Comparison of ENCODE assay signal across 25 cellular contexts in the genomic region with DNA sequence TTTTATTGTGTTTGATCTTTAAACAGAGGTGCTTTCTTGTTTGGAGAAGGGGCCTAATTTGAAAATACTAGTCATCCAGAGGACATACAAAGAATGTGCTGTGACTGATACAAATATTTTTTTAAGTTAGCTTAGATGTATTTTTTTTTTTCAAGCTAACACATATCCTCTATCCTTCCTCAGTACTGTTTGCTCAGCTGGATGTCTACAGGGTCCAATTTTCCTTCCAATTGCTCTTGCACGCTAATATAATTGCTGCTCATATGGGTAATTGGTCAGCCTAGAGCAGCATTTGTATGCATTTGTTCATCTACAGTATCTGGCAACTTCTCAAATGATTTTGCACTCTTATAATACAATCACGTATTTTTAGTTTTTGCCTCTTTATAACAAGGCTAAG.
DNase-seq lines count a peak whose midpoint lies in the region; ATAC-seq and TF ChIP-seq lines count a peak whose summit lies in the region.
"Had no signal": no experiment of that assay in that cellular context is flagged by ENCODE, and none has a peak within 500 bp of the region (broad histone marks: within the 10 kb centered on the region; RNA-seq: fewer than 3 reads in every experiment).

No MANE protein-coding gene starts in this region.

- no peak for TF ChIP-seq CTCF in Peyer's patch (IDR thresholded peaks at IDR 0.05)

- no peak overlapping the region for H3K4me3 ChIP-seq in Peyer's patch
- H3K4me3 ChIP-seq: BLaER1 treated with 17β-estradiol and CSF1 and Interleukin-3, amounts not matched to agents 10 nM and 100 nM; gastrocnemius medialis; GM23338; smooth muscle cell; testis had no signal

- H3K36me3 ChIP-seq in Peyer's patch = no peaks in the 10 kb centered on the region
- H3K36me3 ChIP-seq: brain microvascular endothelial cell, gastrocnemius medialis had no signal

- ATAC-seq in GM18873 (IDR thresholded peaks at IDR 0.05; ENCODE audit: low FRiP score, unreplicated experiment) = no peak
- ATAC-seq: gastrocnemius medialis, GM23338, PC-3, right cardiac atrium, Right ventricle myocardium inferior had no signal

- DNase-seq in NCI-H1105 (lab: John Stamatoyannopoulos, UW) = peak; percentile 89
- DNase-seq in NCI-H146 treated with DMSO at 0.1 percent for 48 hours (lab: John Stamatoyannopoulos, UW; ENCODE audit: unreplicated experiment) = peak; percentile 99
- DNase-seq in NCI-H748 treated with DMSO at 0.1 percent for 48 hours (lab: John Stamatoyannopoulos, UW) = peak; percentile 95
- peak; percentile 21 for DNase-seq in dermis blood vessel endothelial cell
- no peak for DNase-seq in 8988T
- no peak for DNase-seq in Peyer's patch
- DNase-seq in activated T-cell treated with anti-CD3 and anti-CD28 coated beads, Interleukin-2, amount 50 U/mL, for 1 hour = no peak
- DNase-seq: activated CD4-positive, alpha-beta memory T cell treated with anti-CD3 and anti-CD28 coated beads, Interleukin-2, amount 10 ng/mL, durations not matched to agents 7 days and 5 days; activated CD4-positive, alpha-beta T cell treated with anti-CD3 and anti-CD28 coated beads for 1 hour; activated CD8-positive, alpha-beta memory T cell treated with anti-CD3 and anti-CD28 coated beads, Interleukin-2, amount 50 U/mL, for 4 hours; activated naive CD4-positive, alpha-beta T cell treated with anti-CD3 and anti-CD28 coated beads, Interleukin-2, amount 10 ng/mL, durations not matched to agents 7 days and 5 days; brain microvascular endothelial cell; Caco-2; gastrocnemius medialis; PC-3; posterior cingulate gyrus; right cardiac atrium; stimulated activated CD4-positive, alpha-beta T cell treated with anti-CD3 and anti-CD28 coated beads, Interleukin-1b, Interleukin-23, amount 100 ng/mL, for 48 hours; stimulated activated naive CD4-positive, alpha-beta T cell treated with Interleukin-2 at 50 U/mL for 16 hours; testis had no signal

- H3K9me3 ChIP-seq in Peyer's patch = no peaks in the 10 kb centered on the region
- H3K9me3 ChIP-seq: Caco-2, gastrocnemius medialis, testis had no signal

- TF ChIP-seq POLR2A in Peyer's patch (IDR thresholded peaks at IDR 0.05) = no peak

- H3K27ac ChIP-seq in Peyer's patch = no peak overlapping the region
- H3K27ac ChIP-seq: BLaER1 treated with 17β-estradiol and CSF1 and Interleukin-3, amounts not matched to agents 10 nM and 100 nM; brain microvascular endothelial cell; gastrocnemius medialis; testis had no signal

- H3K4me1 ChIP-seq in Peyer's patch = no peaks in the 10 kb centered on the region
- H3K4me1 ChIP-seq: BLaER1 treated with 17β-estradiol and CSF1 and Interleukin-3, amounts not matched to agents 10 nM and 100 nM; Caco-2; gastrocnemius medialis; testis had no signal

- H3K27me3 ChIP-seq in Peyer's patch = no peaks in the 10 kb centered on the region
- H3K27me3 ChIP-seq: BLaER1 treated with 17β-estradiol and CSF1 and Interleukin-3, amounts not matched to agents 10 nM and 100 nM; brain microvascular endothelial cell; gastrocnemius medialis; testis had no signal

Comparison
In these comparisons a context has a peak if more than half of its experiments do, and no peak if none do; other contexts are left out.
1. DNase-seq: peak in NCI-H1105 (single experiment), NCI-H146 treated with DMSO at 0.1 percent for 48 hours (single experiment), NCI-H748 treated with DMSO at 0.1 percent for 48 hours (single experiment) and dermis blood vessel endothelial cell (single experiment); none in 8988T (single experiment), Peyer's patch (0 of 3) and activated T-cell treated with anti-CD3 and anti-CD28 coated beads, Interleukin-2, amount 50 U/mL, for 1 hour (single experiment).